8 cellular contexts compared by ENCODE assay signal in the genomic region with DNA sequence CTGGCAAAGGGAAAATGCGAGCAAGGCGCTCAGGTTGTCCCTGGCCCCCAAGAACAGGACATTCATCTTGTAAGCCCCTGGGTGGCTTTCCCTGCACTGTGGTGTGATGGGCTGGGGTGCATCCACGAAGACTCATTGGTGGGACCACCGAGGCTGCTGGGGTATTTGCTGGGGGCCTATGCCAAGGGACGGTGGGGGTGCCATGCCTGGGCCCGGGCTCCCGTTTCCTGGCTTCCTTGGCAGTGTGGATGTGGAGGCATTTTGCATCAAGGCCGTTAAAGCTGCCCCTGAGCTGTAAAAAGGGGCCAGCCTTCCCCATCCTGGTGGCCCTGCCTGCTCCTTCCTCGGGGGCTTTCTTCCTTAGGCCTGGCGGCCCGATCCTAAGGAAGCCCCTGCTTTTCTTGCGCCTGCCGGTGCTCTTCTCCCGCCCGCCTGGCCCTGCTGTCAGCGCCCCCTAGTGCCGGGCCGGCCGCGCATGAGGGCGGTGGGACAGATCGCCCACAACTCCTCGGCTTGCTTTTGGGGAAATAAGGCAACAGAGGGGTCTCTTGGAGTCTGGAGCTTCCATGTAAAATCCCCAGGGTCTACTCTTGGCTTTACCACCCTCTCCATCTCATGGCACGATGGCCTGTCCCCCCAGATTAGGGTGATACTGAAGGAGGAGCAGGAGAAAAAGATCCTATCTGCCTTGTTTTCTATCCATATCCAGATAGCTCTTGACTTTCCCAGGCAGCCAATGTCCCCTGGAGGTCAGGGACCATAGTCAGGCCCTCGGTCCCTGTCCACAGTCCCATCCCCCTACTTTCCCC. TPM values are rescaled to one million over a fixed set of nuclear protein-coding genes. Genes with fewer than 3 reads are reported as not detected.
DNase-seq lines count a peak whose midpoint lies in the region; ATAC-seq and TF ChIP-seq lines count a peak whose summit lies in the region.

No MANE protein-coding gene starts in this region.

- H3K9me3 ChIP-seq in tibial artery = no peaks in the 10 kb centered on the region

- intact Hi-C loops in tibial artery (cut with DNase I; ENCODE audit: low total_unique reads) = loop anchor here (5.0 to 10.0 kb wide), 2 partner anchors 388 to 665 kb away; no protein-coding TSS in a partner anchor

- H3K36me3 ChIP-seq in tibial artery = peaks cover 0 to 11% (median 0%) of the 10 kb centered on the region in 3 donors

- TF ChIP-seq CTCF in tibial artery (IDR thresholded peaks at IDR 0.05) = peak; percentile 86 to 87

- H3K27me3 ChIP-seq in tibial artery = no peaks in the 10 kb centered on the region

- H3K27me3 Mint-ChIP-seq in memory B cell = peaks cover 2% of the 10 kb centered on the region

- H3K4me3 ChIP-seq in tibial artery = peak overlapping the region; percentile 28 to 44

- H3K27ac Mint-ChIP-seq in memory B cell = no peak overlapping the region

- H3K4me3 Mint-ChIP-seq in memory B cell = no peak overlapping the region

- peak; percentile 30 for DNase-seq in activated T-cell treated with anti-CD3 and anti-CD28 coated beads for 1 hour (ENCODE audit: low read depth)
- DNase-seq in activated T-cell treated with anti-CD3 and anti-CD28 coated beads for 4 hours = no peak
- DNase-seq in cerebellar cortex (ENCODE audit: low spot score) = peak; percentile 22
- peak in 1 of 2 donors; percentile 57 for DNase-seq in memory B cell (ENCODE audit: low spot score in 2 of 2)
- no peak for DNase-seq in tibial artery
- DNase-seq in cerebellum (ENCODE audit: low spot score) = no peak

- no peaks in the 10 kb centered on the region for H3K4me1 Mint-ChIP-seq in memory B cell

- H3K36me3 Mint-ChIP-seq in memory B cell = peaks cover 3% of the 10 kb centered on the region

- peak overlapping the region; percentile 48 to 51 for H3K27ac ChIP-seq in tibial artery

- ATAC-seq in SK-N-SH treated with all-trans-retinoic acid at 6 μM for 48 hours (peak; percentile 41), memory B cell (ENCODE audit: low read depth) (peak; percentile 47), HG03521 (IDR thresholded peaks at IDR 0.05; ENCODE audit: unreplicated experiment) (no peak)

- H3K9me3 Mint-ChIP-seq in memory B cell = no peaks in the 10 kb centered on the region

- H3K4me1 ChIP-seq in tibial artery = peaks cover 0 to 25% (median 10%) of the 10 kb centered on the region in 4 donors

TF ChIP-seq in SK-N-SH treated with all-trans-retinoic acid at 6 μM for 48 hours, 23 proteins besides CTCF, POLR2A, EP300 and RAD21:
- TF ChIP-seq, protein P1, sequence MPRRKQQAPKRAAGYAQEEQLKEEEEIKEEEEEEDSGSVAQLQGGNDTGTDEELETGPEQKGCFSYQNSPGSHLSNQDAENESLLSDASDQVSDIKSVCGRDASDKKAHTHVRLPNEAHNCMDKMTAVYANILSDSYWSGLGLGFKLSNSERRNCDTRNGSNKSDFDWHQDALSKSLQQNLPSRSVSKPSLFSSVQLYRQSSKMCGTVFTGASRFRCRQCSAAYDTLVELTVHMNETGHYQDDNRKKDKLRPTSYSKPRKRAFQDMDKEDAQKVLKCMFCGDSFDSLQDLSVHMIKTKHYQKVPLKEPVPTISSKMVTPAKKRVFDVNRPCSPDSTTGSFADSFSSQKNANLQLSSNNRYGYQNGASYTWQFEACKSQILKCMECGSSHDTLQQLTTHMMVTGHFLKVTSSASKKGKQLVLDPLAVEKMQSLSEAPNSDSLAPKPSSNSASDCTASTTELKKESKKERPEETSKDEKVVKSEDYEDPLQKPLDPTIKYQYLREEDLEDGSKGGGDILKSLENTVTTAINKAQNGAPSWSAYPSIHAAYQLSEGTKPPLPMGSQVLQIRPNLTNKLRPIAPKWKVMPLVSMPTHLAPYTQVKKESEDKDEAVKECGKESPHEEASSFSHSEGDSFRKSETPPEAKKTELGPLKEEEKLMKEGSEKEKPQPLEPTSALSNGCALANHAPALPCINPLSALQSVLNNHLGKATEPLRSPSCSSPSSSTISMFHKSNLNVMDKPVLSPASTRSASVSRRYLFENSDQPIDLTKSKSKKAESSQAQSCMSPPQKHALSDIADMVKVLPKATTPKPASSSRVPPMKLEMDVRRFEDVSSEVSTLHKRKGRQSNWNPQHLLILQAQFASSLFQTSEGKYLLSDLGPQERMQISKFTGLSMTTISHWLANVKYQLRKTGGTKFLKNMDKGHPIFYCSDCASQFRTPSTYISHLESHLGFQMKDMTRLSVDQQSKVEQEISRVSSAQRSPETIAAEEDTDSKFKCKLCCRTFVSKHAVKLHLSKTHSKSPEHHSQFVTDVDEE (CRISPR knock-in tag; IDR thresholded peaks at IDR 0.05) = peak; percentile 43; the same call in 1 of the 2 replicates
- TF ChIP-seq CSDC2 (CRISPR knock-in tag; IDR thresholded peaks at IDR 0.05) = 0 out of 2 replicates have a peak, but pooled peaks have one; percentile 35
- TF ChIP-seq, protein P2, sequence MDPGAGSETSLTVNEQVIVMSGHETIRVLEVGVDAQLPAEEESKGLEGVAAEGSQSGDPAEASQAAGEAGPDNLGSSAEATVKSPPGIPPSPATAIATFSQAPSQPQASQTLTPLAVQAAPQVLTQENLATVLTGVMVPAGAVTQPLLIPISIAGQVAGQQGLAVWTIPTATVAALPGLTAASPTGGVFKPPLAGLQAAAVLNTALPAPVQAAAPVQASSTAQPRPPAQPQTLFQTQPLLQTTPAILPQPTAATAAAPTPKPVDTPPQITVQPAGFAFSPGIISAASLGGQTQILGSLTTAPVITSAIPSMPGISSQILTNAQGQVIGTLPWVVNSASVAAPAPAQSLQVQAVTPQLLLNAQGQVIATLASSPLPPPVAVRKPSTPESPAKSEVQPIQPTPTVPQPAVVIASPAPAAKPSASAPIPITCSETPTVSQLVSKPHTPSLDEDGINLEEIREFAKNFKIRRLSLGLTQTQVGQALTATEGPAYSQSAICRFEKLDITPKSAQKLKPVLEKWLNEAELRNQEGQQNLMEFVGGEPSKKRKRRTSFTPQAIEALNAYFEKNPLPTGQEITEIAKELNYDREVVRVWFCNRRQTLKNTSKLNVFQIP (CRISPR knock-in tag; IDR thresholded peaks at IDR 0.05; ENCODE audit: borderline replicate concordance, low read depth) = no peak
- TF ChIP-seq ISL1 (CRISPR knock-in tag; IDR thresholded peaks at IDR 0.05) = no peak
- no peak for TF ChIP-seq GLIS3 (CRISPR knock-in tag; IDR thresholded peaks at IDR 0.05)

RNA-seq across cellular contexts. Expression of gene TBX2, which starts 9.8 kb away (rescaled TPM):
- 1.3 TPM for total RNA-seq in cerebellum

Comparison
In these comparisons a context has a peak if more than half of its experiments do, and no peak if none do; other contexts are left out.
1. DNase-seq: peak in activated T-cell treated with anti-CD3 and anti-CD28 coated beads for 1 hour (single experiment) and cerebellar cortex (single experiment); none in activated T-cell treated with anti-CD3 and anti-CD28 coated beads for 4 hours (single experiment), tibial artery (0 of 2) and cerebellum (single experiment).